ENCODE assay signal across 9 cellular contexts in genomic region chr13:26476111-26476743, GRCh38.
DNase-seq lines count a peak whose midpoint lies in the region; ATAC-seq, FAIRE-seq and TF ChIP-seq lines count a peak whose summit lies in the region.
"Had no signal": no experiment of that assay in that cellular context is flagged by ENCODE, and none has a peak within 500 bp of the region (broad histone marks: within the 10 kb centered on the region; RNA-seq: fewer than 3 reads in every experiment).

No MANE protein-coding gene starts in this region.

- no peak for DNase-seq in AG04449 (ENCODE audit: low read depth, low spot score)
- no peak for DNase-seq in NT2/D1 (ENCODE audit: low read depth, low spot score)
- peak; percentile 24 for DNase-seq in endothelial cell of umbilical vein (ENCODE audit: low read depth, low spot score)
- DNase-seq in myocyte (ENCODE audit: low read depth), result peak; percentile 41
- DNase-seq in ascending aorta (ENCODE audit: low spot score in 2 of 2), result no peak
- DNase-seq in NCI-H524 treated with DMSO at 0.1 percent for 48 hours (lab: John Stamatoyannopoulos, UW), result no peak
- no peak for DNase-seq in stimulated activated CD4-positive, alpha-beta T cell treated with anti-CD3 and anti-CD28 coated beads, Interleukin-4, amount 100 ng/mL, for 4 hours
- no peak for DNase-seq in activated CD8-positive, alpha-beta T cell treated with anti-CD3 and anti-CD28 coated beads for 36 hours
- DNase-seq: Calu3 had no signal

- H3K27ac Mint-ChIP-seq in activated CD8-positive, alpha-beta T cell treated with anti-CD3 and anti-CD28 coated beads for 36 hours, result no peak overlapping the region

- H3K4me3 ChIP-seq in AG04449 (ENCODE audit: low read depth, low read length) (peak overlapping the region; percentile 23), NT2/D1 (ENCODE audit: insufficient read length, low read depth) (peak overlapping the region; percentile 6), endothelial cell of umbilical vein (replicated peaks in 1 of 3; ENCODE audit: insufficient read depth in 1 of 3, low read depth in 1 of 3, low read length in 3 of 3) (peak overlapping the region in 1 of 3 experiments; percentile 6), ascending aorta (no peak overlapping the region)

- H3K4me2 ChIP-seq in endothelial cell of umbilical vein (ENCODE audit: insufficient read depth, low read length), result peak overlapping the region; percentile 31

- H3K9me3 ChIP-seq in NT2/D1 (ENCODE audit: insufficient read depth, low read length), result no peaks in the 10 kb centered on the region
- no peaks in the 10 kb centered on the region for H3K9me3 ChIP-seq in endothelial cell of umbilical vein (replicated peaks; ENCODE audit: control insufficient read depth, insufficient read depth, low read length)
- H3K9me3 ChIP-seq in ascending aorta, result no peaks in the 10 kb centered on the region

- peak overlapping the region; percentile 82 for H2AFZ ChIP-seq in endothelial cell of umbilical vein (ENCODE audit: low read depth, low read length)

- CTCF ChIA-PET in AG04449 (lab: Yijun Ruan, JAX), result interaction anchor here (1.2 to 4.1 kb wide), 7 partner anchors 10 to 291 kb away, joined by 3 to 32 read pairs (median 8); no protein-coding TSS in a partner anchor
- CTCF ChIA-PET in endothelial cell of umbilical vein (lab: Charles Lee), result interaction anchor here (0.5 to 1.3 kb wide), 3 partner anchors 25 to 291 kb away, joined by 3 to 9 read pairs (median 6); no protein-coding TSS in a partner anchor
- CTCF ChIA-PET in activated CD8-positive, alpha-beta T cell treated with anti-CD3 and anti-CD28 coated beads for 36 hours (lab: Charles Lee), result interaction anchor here (1.6 kb wide), 1 partner anchor 19 kb away, joined by 3 read pairs; no protein-coding TSS in a partner anchor

- ATAC-seq in activated CD8-positive, alpha-beta T cell treated with anti-CD3 and anti-CD28 coated beads for 36 hours, result no peak

- H3K36me3 ChIP-seq in NT2/D1 (ENCODE audit: insufficient read depth, insufficient read length, low read length) (no peaks in the 10 kb centered on the region), endothelial cell of umbilical vein (ENCODE audit: control insufficient read depth in 2 of 2, extremely low read depth in 1 of 2, insufficient read depth in 2 of 2, low read length in 2 of 2) (no peaks in the 10 kb centered on the region), ascending aorta (no peaks in the 10 kb centered on the region)

- H3K9ac ChIP-seq in NT2/D1 (ENCODE audit: insufficient read length, low read depth) (peak overlapping the region; percentile 32), endothelial cell of umbilical vein (replicated peaks; ENCODE audit: extremely low read depth, insufficient read depth, low read length) (no peak overlapping the region)

- dilution Hi-C loops in endothelial cell of umbilical vein (cut with MboI; ENCODE audit: extremely low pct_ligation_motif_present, low sequenced_read_pairs), result loop anchor here (25.0 kb wide), 1 partner anchor 211 kb away; no protein-coding TSS in a partner anchor

- no peaks in the 10 kb centered on the region for H3K9me1 ChIP-seq in endothelial cell of umbilical vein (replicated peaks; ENCODE audit: control insufficient read depth, extremely low read depth, insufficient read depth, low read length)

- POLR2A ChIA-PET in AG04449 (lab: Yijun Ruan, JAX), result interaction anchor here (0.8 to 1.2 kb wide), 2 partner anchors 254 to 290 kb away, joined by 3 to 5 read pairs; partner anchors contain the start of gene RNF6
- POLR2A ChIA-PET in endothelial cell of umbilical vein (lab: Charles Lee), result no interaction called here
- POLR2A ChIA-PET in activated CD8-positive, alpha-beta T cell treated with anti-CD3 and anti-CD28 coated beads for 36 hours (lab: Charles Lee), result interaction anchor here (1.1 kb wide), 1 partner anchor 56 kb away, joined by 3 read pairs; no protein-coding TSS in a partner anchor

- H3K27me3 Mint-ChIP-seq in activated CD8-positive, alpha-beta T cell treated with anti-CD3 and anti-CD28 coated beads for 36 hours, result no peaks in the 10 kb centered on the region

- H3K27me3 ChIP-seq in NT2/D1 (ENCODE audit: insufficient read depth, insufficient read length) (no peaks in the 10 kb centered on the region), endothelial cell of umbilical vein (ENCODE audit: control insufficient read depth in 2 of 2, insufficient read depth in 2 of 2, low read length in 2 of 2) (no peaks in the 10 kb centered on the region), ascending aorta (no peaks in the 10 kb centered on the region)

- peaks cover 2% of the 10 kb centered on the region for H3K4me1 ChIP-seq in NT2/D1 (ENCODE audit: insufficient read depth, insufficient read length)
- peaks cover 4% of the 10 kb centered on the region for H3K4me1 ChIP-seq in endothelial cell of umbilical vein (ENCODE audit: control insufficient read depth, extremely low read depth, insufficient read depth, low read length)
- H3K4me1 ChIP-seq in ascending aorta, result no peaks in the 10 kb centered on the region

- H3K27ac ChIP-seq in endothelial cell of umbilical vein (ENCODE audit: insufficient read depth, low read depth, low read length), result peak overlapping the region; percentile 6
- H3K27ac ChIP-seq in ascending aorta, result no peak overlapping the region

- H3K9me3 Mint-ChIP-seq in activated CD8-positive, alpha-beta T cell treated with anti-CD3 and anti-CD28 coated beads for 36 hours, result no peaks in the 10 kb centered on the region

- intact Hi-C loops in endothelial cell of umbilical vein (cut with micrococcal nuclease) (loop anchor here (1.0 kb wide), 1 partner anchor 64 kb away; no protein-coding TSS in a partner anchor), ascending aorta (cut with DNase I) (no loop called here)
- intact Hi-C loops in activated CD8-positive, alpha-beta T cell treated with anti-CD3 and anti-CD28 coated beads for 36 hours (cut with micrococcal nuclease), result no loop called here

- peak; percentile 58 for FAIRE-seq in endothelial cell of umbilical vein (lab: Jason Lieb, UNC)

- no TSS peak for BruUV-seq in endothelial cell of umbilical vein (replicated peaks; lab: Mats Ljungman, UMichigan)

- H3K4me1 Mint-ChIP-seq in activated CD8-positive, alpha-beta T cell treated with anti-CD3 and anti-CD28 coated beads for 36 hours (ENCODE audit: low read depth), result no peaks in the 10 kb centered on the region

- no peak overlapping the region for H3K4me3 Mint-ChIP-seq in activated CD8-positive, alpha-beta T cell treated with anti-CD3 and anti-CD28 coated beads for 36 hours

- H3K36me3 Mint-ChIP-seq in activated CD8-positive, alpha-beta T cell treated with anti-CD3 and anti-CD28 coated beads for 36 hours (ENCODE audit: low read depth), result no peaks in the 10 kb centered on the region

- no peak for TF ChIP-seq POLR2A in endothelial cell of umbilical vein (IDR thresholded peaks at IDR 0.05; ENCODE audit: low read depth, low read length)

- TF ChIP-seq CTCF in AG04449 (IDR thresholded peaks at IDR 0.05; ENCODE audit: insufficient read depth, low read length, missing control alignments) (no peak), endothelial cell of umbilical vein (IDR thresholded peaks at IDR 0.05; ENCODE audit: extremely low read depth in 1 of 2, insufficient read depth in 1 of 2, low read depth in 1 of 2, low read length in 2 of 2) (no peak), ascending aorta (IDR thresholded peaks at IDR 0.05) (no peak)
- TF ChIP-seq CTCF in activated CD8-positive, alpha-beta T cell treated with anti-CD3 and anti-CD28 coated beads for 36 hours (IDR thresholded peaks at IDR 0.05), result no peak

- no peaks in the 10 kb centered on the region for H3K79me2 ChIP-seq in endothelial cell of umbilical vein (ENCODE audit: control insufficient read depth, insufficient read depth, low read length)

- H4K20me1 ChIP-seq in endothelial cell of umbilical vein (replicated peaks; ENCODE audit: control insufficient read depth, extremely low read depth, insufficient read depth, low read length), result no peaks in the 10 kb centered on the region

TF ChIP-seq in endothelial cell of umbilical vein, 7 proteins besides CTCF, POLR2A, EP300 and RAD21:
- TF ChIP-seq GATA2 (IDR thresholded peaks at IDR 0.05; ENCODE audit: insufficient read depth, insufficient read length, low read depth, low read length), result no peak
- no peak for TF ChIP-seq JUN (IDR thresholded peaks at IDR 0.05; ENCODE audit: borderline replicate concordance, insufficient read depth, insufficient read length, low read depth)
- TF ChIP-seq FOS (IDR thresholded peaks at IDR 0.05; ENCODE audit: borderline replicate concordance, insufficient read depth, low read length), result no peak
- no peak for TF ChIP-seq POLR2AphosphoS5 (IDR thresholded peaks at IDR 0.05; ENCODE audit: insufficient read depth, low read depth, low read length)
- no peak for TF ChIP-seq MAX (IDR thresholded peaks at IDR 0.05; ENCODE audit: insufficient read depth, insufficient read length)
- TF ChIP-seq EZH2 (IDR thresholded peaks at IDR 0.05; ENCODE audit: borderline replicate concordance, low read depth, low read length, severe bottlenecking), result no peak
- TF ChIP-seq MYC (IDR thresholded peaks at IDR 0.05; ENCODE audit: low read depth, low read length), result no peak
TF ChIP-seq in endothelial cell of umbilical vein: peak in this region for 0.

Comparison
In these comparisons a context has a peak if more than half of its experiments do, and no peak if none do; other contexts are left out.
1. DNase-seq: peak in endothelial cell of umbilical vein (single experiment) and myocyte (single experiment); none in AG04449 (single experiment), NT2/D1 (single experiment), ascending aorta (0 of 2), NCI-H524 treated with DMSO at 0.1 percent for 48 hours (single experiment), stimulated activated CD4-positive, alpha-beta T cell treated with anti-CD3 and anti-CD28 coated beads, Interleukin-4, amount 100 ng/mL, for 4 hours (0 of 2) and activated CD8-positive, alpha-beta T cell treated with anti-CD3 and anti-CD28 coated beads for 36 hours (single experiment).
2. H3K4me3 ChIP-seq: peak in AG04449 (single experiment) and NT2/D1 (single experiment); none in ascending aorta (0 of 2).